In genomic region chr13:50425772-50426171, GRCh38 we compare ENCODE assay signal across 32 cellular contexts.
DNase-seq lines count a peak whose midpoint lies in the region; ATAC-seq and TF ChIP-seq lines count a peak whose summit lies in the region.
"Had no signal": no experiment of that assay in that cellular context is flagged by ENCODE, and none has a peak within 500 bp of the region (broad histone marks: within the 10 kb centered on the region; RNA-seq: fewer than 3 reads in every experiment).

No MANE protein-coding gene starts in this region.

- no peak overlapping the region for H3K4me3 ChIP-seq in MM.1S (ENCODE audit: low read length)
- H3K4me3 ChIP-seq: heart right ventricle, lower lobe of right lung, upper lobe of left lung had no signal

- peak overlapping the region in 1 of 8 donors; percentile 17 for H3K4me3 Mint-ChIP-seq in naive B cell
- H3K4me3 Mint-ChIP-seq: activated naive CD4-positive, alpha-beta T cell treated with anti-CD3 and anti-CD28 coated beads, Interleukin-2, amount 50 U/mL, for 24 hours; activated T-helper 17 cell treated with anti-CD3 and anti-CD28 coated beads, Interleukin-2, amount 50 U/mL, for 72 hours; HFFc6; nephron had no signal

- no peak overlapping the region for H3K9ac ChIP-seq in MM.1S (ENCODE audit: low read length)

- H3K27ac Mint-ChIP-seq in naive B cell = peak overlapping the region in 2 of 6 donors; percentile 5 to 40
- H3K27ac Mint-ChIP-seq: activated naive CD4-positive, alpha-beta T cell treated with anti-CD3 and anti-CD28 coated beads, Interleukin-2, amount 50 U/mL, for 24 hours; activated T-helper 17 cell treated with anti-CD3 and anti-CD28 coated beads, Interleukin-2, amount 50 U/mL, for 72 hours; HFFc6 had no signal

- H3K36me3 ChIP-seq in MM.1S (replicated peaks; ENCODE audit: insufficient read depth, low read length) = no peaks in the 10 kb centered on the region
- H3K36me3 ChIP-seq: heart right ventricle, lower lobe of right lung, upper lobe of left lung had no signal

- ATAC-seq in naive B cell (ENCODE audit: low read depth in 2 of 2) (peak; percentile 92 to 99), HG03045 (IDR thresholded peaks at IDR 0.05; ENCODE audit: unreplicated experiment) (no peak)
- ATAC-seq: lower lobe of right lung, PC-3, Right ventricle myocardium inferior had no signal

- H3K27ac ChIP-seq in MM.1S (ENCODE audit: low read length) = no peak overlapping the region
- H3K27ac ChIP-seq: heart right ventricle, lower lobe of right lung, upper lobe of left lung had no signal

- no peak overlapping the region for H2AFZ ChIP-seq in MM.1S (ENCODE audit: low read length)

- H3K9me2 ChIP-seq in MM.1S (replicated peaks; ENCODE audit: insufficient read depth, low read length) = no peaks in the 10 kb centered on the region

- H3K4me2 ChIP-seq in MM.1S (ENCODE audit: low read depth, low read length) = no peak overlapping the region

- peaks cover 11 to 27% (median 22%) of the 10 kb centered on the region in 3 donors for H3K4me1 Mint-ChIP-seq in naive B cell

- no peaks in the 10 kb centered on the region for H3K36me3 Mint-ChIP-seq in naive B cell
- H3K36me3 Mint-ChIP-seq: activated naive CD4-positive, alpha-beta T cell treated with anti-CD3 and anti-CD28 coated beads, Interleukin-2, amount 50 U/mL, for 24 hours had no signal

- no peaks in the 10 kb centered on the region for H3K9me3 ChIP-seq in MM.1S (replicated peaks; ENCODE audit: insufficient read depth, low read length)
- H3K9me3 ChIP-seq: heart right ventricle, lower lobe of right lung, upper lobe of left lung had no signal

- DNase-seq in CMK (ENCODE audit: low read depth) (peak; percentile 9), MM.1S (peak; percentile 11), OCI-M1 (lab: John Stamatoyannopoulos, UW) (peak; percentile 22), naive B cell (peak; percentile 29), A172 (ENCODE audit: low spot score) (no peak), T-helper 1 cell (no peak)
- DNase-seq in stimulated activated naive CD4-positive, alpha-beta T cell (lab: John Stamatoyannopoulos, UW) = no peak
- DNase-seq: ACHN; activated CD4-positive, alpha-beta T cell treated with anti-CD3 and anti-CD28 coated beads, Interleukin-2, amount 50 U/mL, for 48 hours; activated CD8-positive, alpha-beta memory T cell treated with anti-CD3 and anti-CD28 coated beads, Interleukin-2, amount 50 U/mL, for 48 hours; amygdala; C1 segment of cervical spinal cord; effector memory CD4-positive, alpha-beta T cell; GOT3; heart right ventricle; HFFc6; kidney glomerular epithelial cell; lower lobe of right lung; NCI-H1417 treated with DMSO at 0.1 percent for 48 hours; NCI-H2081; NCI-H2227 treated with DMSO at 0.1 percent for 48 hours; NCI-H526 treated with DMSO at 0.1 percent for 48 hours; PC-3; retina; stimulated activated CD4-positive, alpha-beta T cell treated with anti-CD3 and anti-CD28 coated beads, Interleukin-2, amount 100 ng/mL, for 24 hours; substantia nigra; upper lobe of left lung had no signal

- no peaks in the 10 kb centered on the region for H3K27me3 Mint-ChIP-seq in naive B cell
- H3K27me3 Mint-ChIP-seq: activated naive CD4-positive, alpha-beta T cell treated with anti-CD3 and anti-CD28 coated beads, Interleukin-2, amount 50 U/mL, for 24 hours; activated T-helper 17 cell treated with anti-CD3 and anti-CD28 coated beads, Interleukin-2, amount 50 U/mL, for 72 hours had no signal

- H3K4me1 ChIP-seq in MM.1S (ENCODE audit: low read length) = peaks cover 32% of the 10 kb centered on the region

- H3F3A ChIP-seq in MM.1S (ENCODE audit: insufficient read depth, low read length) = peaks cover 8% of the 10 kb centered on the region

- no peaks in the 10 kb centered on the region for H4K20me1 ChIP-seq in MM.1S (ENCODE audit: insufficient read depth, low read length)

- H3K79me2 ChIP-seq in MM.1S (ENCODE audit: low read length) = no peaks in the 10 kb centered on the region

- TF ChIP-seq CTCF in MM.1S (IDR thresholded peaks at IDR 0.05; ENCODE audit: low read length) = no peak

- no peaks in the 10 kb centered on the region for H3K9me3 Mint-ChIP-seq in naive B cell
- H3K9me3 Mint-ChIP-seq: activated naive CD4-positive, alpha-beta T cell treated with anti-CD3 and anti-CD28 coated beads, Interleukin-2, amount 50 U/mL, for 24 hours; HFFc6 had no signal

- no peaks in the 10 kb centered on the region for H3K27me3 ChIP-seq in MM.1S (replicated peaks; ENCODE audit: insufficient read depth, low read length)
- H3K27me3 ChIP-seq: heart right ventricle, upper lobe of left lung had no signal

Comparison
In these comparisons a context has a peak if more than half of its experiments do, and no peak if none do; other contexts are left out.
1. DNase-seq: peak in CMK (single experiment), MM.1S (single experiment), OCI-M1 (single experiment) and naive B cell (single experiment); none in A172 (single experiment), stimulated activated naive CD4-positive, alpha-beta T cell (0 of 6) and T-helper 1 cell (0 of 5).